ENCODE assay signal across 8 cellular contexts in genomic region chr22:50292643-50293440, GRCh38. TPM values are rescaled to one million over a fixed set of nuclear protein-coding genes. Genes with fewer than 3 reads are reported as not detected.
DNase-seq lines count a peak whose midpoint lies in the region; ATAC-seq and TF ChIP-seq lines count a peak whose summit lies in the region.

No MANE protein-coding gene starts in this region.

- no peak overlapping the region for H3K27ac Mint-ChIP-seq in activated naive CD4-positive, alpha-beta T cell treated with anti-CD3 and anti-CD28 coated beads for 36 hours
- H3K27ac Mint-ChIP-seq in MCF 10A (ENCODE audit: low read depth, unreplicated experiment) (peak overlapping the region; percentile 64), memory B cell (peak overlapping the region; percentile 35)

- H3K4me1 Mint-ChIP-seq in activated naive CD4-positive, alpha-beta T cell treated with anti-CD3 and anti-CD28 coated beads for 36 hours (ENCODE audit: low read depth), result peaks cover 6% of the 10 kb centered on the region
- H3K4me1 Mint-ChIP-seq in MCF 10A (ENCODE audit: insufficient read depth, unreplicated experiment) (peaks cover 13% of the 10 kb centered on the region), memory B cell (peaks cover 24% of the 10 kb centered on the region)

- TF ChIP-seq CTCF in MCF 10A (IDR thresholded peaks at IDR 0.05; ENCODE audit: unreplicated experiment) (no peak), upper lobe of right lung (IDR thresholded peaks at IDR 0.05) (no peak)

- H3K36me3 Mint-ChIP-seq in activated naive CD4-positive, alpha-beta T cell treated with anti-CD3 and anti-CD28 coated beads for 36 hours (ENCODE audit: low read depth), result no peaks in the 10 kb centered on the region
- H3K36me3 Mint-ChIP-seq in MCF 10A (ENCODE audit: insufficient read depth, unreplicated experiment), result peaks cover 40% of the 10 kb centered on the region
- H3K36me3 Mint-ChIP-seq in memory B cell, result no peaks in the 10 kb centered on the region

- peak; percentile 34 for DNase-seq in activated naive CD4-positive, alpha-beta T cell treated with anti-CD3 and anti-CD28 coated beads for 36 hours
- no peak for DNase-seq in activated naive CD4-positive, alpha-beta T cell treated with anti-CD3 and anti-CD28 coated beads, Interleukin-2, amount 50 U/mL, for 16 hours
- no peak for DNase-seq in MCF 10A (ENCODE audit: unreplicated experiment)
- DNase-seq in memory B cell (ENCODE audit: low spot score in 2 of 2), result peak in 1 of 2 donors; percentile 64
- DNase-seq in upper lobe of right lung, result no peak
- no peak for DNase-seq in ecto neural progenitor cell (ENCODE audit: low spot score)
- DNase-seq in activated CD4-positive, alpha-beta T cell treated with anti-CD3 and anti-CD28 coated beads, Interleukin-2, amount 50 U/mL, for 1 hour, result no peak

- ATAC-seq in memory B cell (ENCODE audit: low read depth) (peak; percentile 88), upper lobe of right lung (no peak), HG03432 (IDR thresholded peaks at IDR 0.05; ENCODE audit: unreplicated experiment) (no peak)

- POLR2A ChIA-PET in MCF 10A (lab: Yijun Ruan, JAX), result interaction anchor here (5.9 kb wide), 1 partner anchor 12 kb away, joined by 73 read pairs; the partner anchor contains the start of gene PLXNB2

- peaks cover 31% of the 10 kb centered on the region for H3K36me3 ChIP-seq in upper lobe of right lung

- intact Hi-C loops in activated naive CD4-positive, alpha-beta T cell treated with anti-CD3 and anti-CD28 coated beads for 36 hours (cut with micrococcal nuclease), result no loop called here
- intact Hi-C loops in MCF 10A (cut with micrococcal nuclease) (no loop called here), upper lobe of right lung (cut with DNase I) (no loop called here)

- no peaks in the 10 kb centered on the region for H3K27me3 ChIP-seq in upper lobe of right lung

- peaks cover 12% of the 10 kb centered on the region for H3K27me3 Mint-ChIP-seq in activated naive CD4-positive, alpha-beta T cell treated with anti-CD3 and anti-CD28 coated beads for 36 hours (ENCODE audit: low read depth)
- H3K27me3 Mint-ChIP-seq in MCF 10A (ENCODE audit: insufficient read depth, unreplicated experiment) (no peaks in the 10 kb centered on the region), memory B cell (peaks cover 12% of the 10 kb centered on the region)

- H3K9me3 Mint-ChIP-seq in activated naive CD4-positive, alpha-beta T cell treated with anti-CD3 and anti-CD28 coated beads for 36 hours, result no peaks in the 10 kb centered on the region
- H3K9me3 Mint-ChIP-seq in MCF 10A (ENCODE audit: unreplicated experiment) (no peaks in the 10 kb centered on the region), memory B cell (no peaks in the 10 kb centered on the region)

- peak overlapping the region; percentile 91 for H3K27ac ChIP-seq in upper lobe of right lung

- H3K4me1 ChIP-seq in upper lobe of right lung, result peaks cover 61% of the 10 kb centered on the region

- peak overlapping the region; percentile 39 for H3K4me3 ChIP-seq in upper lobe of right lung

- H3K9me3 ChIP-seq in upper lobe of right lung, result no peaks in the 10 kb centered on the region

- CTCF ChIA-PET in activated naive CD4-positive, alpha-beta T cell treated with anti-CD3 and anti-CD28 coated beads for 36 hours (lab: Charles Lee), result interaction anchor here (1.4 kb wide), 1 partner anchor 49 kb away, joined by 3 read pairs; no protein-coding TSS in a partner anchor
- CTCF ChIA-PET in MCF 10A (lab: Yijun Ruan, JAX), result interaction anchor here (0.6 to 1.6 kb wide), 4 partner anchors 13 to 34 kb away, joined by 3 to 6 read pairs (median 3); no protein-coding TSS in a partner anchor

- no peak overlapping the region for H3K4me3 Mint-ChIP-seq in activated naive CD4-positive, alpha-beta T cell treated with anti-CD3 and anti-CD28 coated beads for 36 hours
- H3K4me3 Mint-ChIP-seq in MCF 10A (ENCODE audit: unreplicated experiment), result peak overlapping the region; percentile 56
- H3K4me3 Mint-ChIP-seq in memory B cell, result peak overlapping the region; percentile 59

- no TSS peak for BruUV-seq in MCF 10A (replicated peaks; lab: Mats Ljungman, UMichigan)

RNA-seq across cellular contexts. Expression of gene PLXNB2, which starts 14.6 kb away (rescaled TPM):
- total RNA-seq in activated naive CD4-positive, alpha-beta T cell treated with anti-CD3 and anti-CD28 coated beads for 36 hours, result 10 to 100 TPM in 1 of 2 experiments, 1 to 10 TPM in 1; 9.8 to 10.4 TPM
- total RNA-seq in MCF 10A (2022) (199 and 200 TPM in 2 replicates), upper lobe of right lung (308 TPM)

RNA-seq across cellular contexts. Expression of gene MAPK11, which starts 22.7 kb away (rescaled TPM):
- 10 to 100 TPM; 17.5 to 17.9 TPM for total RNA-seq in activated naive CD4-positive, alpha-beta T cell treated with anti-CD3 and anti-CD28 coated beads for 36 hours
- total RNA-seq in MCF 10A (2022) (10.4 and 11.9 TPM in 2 replicates), upper lobe of right lung (26.1 TPM)

RNA-seq across cellular contexts. Expression of gene MAPK12, which starts 31.4 kb away (rescaled TPM):
- total RNA-seq in activated naive CD4-positive, alpha-beta T cell treated with anti-CD3 and anti-CD28 coated beads for 36 hours, result 10 to 100 TPM; 12.3 to 12.4 TPM
- total RNA-seq in MCF 10A (2022) (24.9 and 25.0 TPM in 2 replicates), upper lobe of right lung (22.2 TPM)

RNA-seq across cellular contexts. Expression of gene DENND6B, which starts 34.0 kb away (rescaled TPM):
- total RNA-seq in activated naive CD4-positive, alpha-beta T cell treated with anti-CD3 and anti-CD28 coated beads for 36 hours, result 1 to 10 TPM; 1.8 to 2.1 TPM
- total RNA-seq in MCF 10A (2022) (4.0 and 5.5 TPM in 2 replicates), upper lobe of right lung (9.3 TPM)

RNA-seq across cellular contexts. Expression of gene HDAC10, which starts 41.8 kb away (rescaled TPM):
- total RNA-seq in activated naive CD4-positive, alpha-beta T cell treated with anti-CD3 and anti-CD28 coated beads for 36 hours, result 10 to 100 TPM; 35.4 to 38.0 TPM
- total RNA-seq in MCF 10A (2022) (27.5 and 29.2 TPM in 2 replicates), upper lobe of right lung (48.9 TPM)

Comparison
In these comparisons a context has a peak if more than half of its experiments do, and no peak if none do; other contexts are left out.
1. RNA of gene PLXNB2, which starts 14.6 kb away (total RNA-seq): 308 TPM in upper lobe of right lung (single experiment) and 199 to 200 TPM in MCF 10A; 9.8 to 10.4 TPM in activated naive CD4-positive, alpha-beta T cell treated with anti-CD3 and anti-CD28 coated beads for 36 hours; every median in the first group is over 10 times any median in the second.